In genomic region chr1:220655509-220655908, GRCh38 we compare ENCODE assay signal across 13 cellular contexts.
DNase-seq lines count a peak whose midpoint lies in the region; ATAC-seq lines count a peak whose summit lies in the region.
"Had no signal": no experiment of that assay in that cellular context is flagged by ENCODE, and none has a peak within 500 bp of the region (broad histone marks: within the 10 kb centered on the region; RNA-seq: fewer than 3 reads in every experiment).

No MANE protein-coding gene starts in this region.

- ATAC-seq in HG02588 (IDR thresholded peaks at IDR 0.05; ENCODE audit: unreplicated experiment) (peak; percentile 91), HG03439 (IDR thresholded peaks at IDR 0.05; ENCODE audit: unreplicated experiment) (peak; percentile 94)
- ATAC-seq: upper lobe of right lung had no signal

- DNase-seq in NCI-H2171 treated with DMSO at 0.1 percent for 48 hours (lab: John Stamatoyannopoulos, UW), result peak; percentile 54
- no peak for DNase-seq in NCI-H2171 (lab: John Stamatoyannopoulos, UW)
- peak; percentile 4 for DNase-seq in pons (ENCODE audit: low spot score)
- DNase-seq in DMS79 treated with DMSO at 0.1 percent for 48 hours (lab: John Stamatoyannopoulos, UW), result no peak
- DNase-seq in activated effector memory CD4-positive, alpha-beta T cell treated with Interleukin-2 at 50 U/mL for 16 hours, result no peak
- no peak for DNase-seq in head of caudate nucleus
- DNase-seq: activated CD4-positive, alpha-beta T cell treated with anti-CD3 and anti-CD28 coated beads, Interleukin-2, amount 50 U/mL, for 4 hours; amygdala; SHP77 treated with DMSO at 0.1 percent for 48 hours; stimulated activated CD4-positive, alpha-beta T cell treated with anti-CD3 and anti-CD28 coated beads, Interleukin-4, amount 100 ng/mL, for 24 hours; upper lobe of right lung had no signal

- intact Hi-C loops in head of caudate nucleus (cut with DNase I), result no loop called here

Comparison
In these comparisons a context has a peak if more than half of its experiments do, and no peak if none do; other contexts are left out.
1. DNase-seq: peak in NCI-H2171 treated with DMSO at 0.1 percent for 48 hours (single experiment) and pons (single experiment); none in NCI-H2171 (single experiment), DMS79 treated with DMSO at 0.1 percent for 48 hours (single experiment), activated effector memory CD4-positive, alpha-beta T cell treated with Interleukin-2 at 50 U/mL for 16 hours (single experiment) and head of caudate nucleus (0 of 42).